ENCODE assay signal across 25 cellular contexts in genomic region chr17:82665226-82665625, GRCh38.
"Had no signal": no experiment of that assay in that cellular context is flagged by ENCODE, and none has a peak within 500 bp of the region (broad histone marks: within the 10 kb centered on the region; RNA-seq: fewer than 3 reads in every experiment).

No MANE protein-coding gene starts in this region.

- H3K4me3 ChIP-seq: esophagus muscularis mucosa, heart left ventricle, ovary, prostate gland, skin epidermis, thyroid gland had no signal

- H3K36me3 ChIP-seq: brain microvascular endothelial cell, ovary, prostate gland, thyroid gland had no signal

- H3K27me3 ChIP-seq: brain microvascular endothelial cell, esophagus muscularis mucosa, foreskin keratinocyte, heart left ventricle, ovary, thyroid gland had no signal

- H3K9me3 ChIP-seq: esophagus muscularis mucosa, heart left ventricle, ovary, prostate gland, thyroid gland had no signal

- H3K4me1 ChIP-seq: foreskin keratinocyte, prostate gland had no signal

- H3K27ac ChIP-seq: brain microvascular endothelial cell, esophagus muscularis mucosa, foreskin keratinocyte, heart left ventricle, ovary, prostate gland, skin epidermis, thyroid gland had no signal

- DNase-seq: activated CD4-positive, alpha-beta T cell treated with anti-CD3 and anti-CD28 coated beads for 36 hours; activated CD4-positive, CD25-positive, alpha-beta regulatory T cell; activated CD8-positive, alpha-beta memory T cell treated with anti-CD3 and anti-CD28 coated beads, Interleukin-2, amount 10 ng/mL, durations not matched to agents 7 days and 5 days; activated CD8-positive, alpha-beta T cell treated with anti-CD3 and anti-CD28 coated beads, Interleukin-2, amount 10 ng/mL, durations not matched to agents 7 days and 5 days; activated naive CD4-positive, alpha-beta T cell treated with Interleukin-2 at 50 U/mL for 16 hours; activated T-cell treated with anti-CD3 and anti-CD28 coated beads, Interleukin-2, amount 50 U/mL, for 48 hours; brain microvascular endothelial cell; effector CD4-positive, alpha-beta T cell; foreskin keratinocyte; immature natural killer cell; kidney; left colon; midbrain; naive thymus-derived CD8-positive, alpha-beta T cell; stimulated activated CD4-positive, alpha-beta T cell treated with anti-CD3 and anti-CD28 coated beads, Interleukin-12 subunit alpha, Interleukin-12 subunit beta, amount 100 ng/mL, for 4 hours; stimulated activated CD4-positive, alpha-beta T cell treated with anti-CD3 and anti-CD28 coated beads, Interleukin-4, amount 100 ng/mL, for 1 hour; stimulated activated naive CD8-positive, alpha-beta T cell treated with anti-CD3 and anti-CD28 coated beads, Interleukin-15, Interleukin-2, amounts not matched to agents 100 U/mL and 50 U/mL, for 24 hours; T-helper 1 cell; thyroid gland had no signal

- ATAC-seq: activated CD4-positive, alpha-beta T cell treated with anti-CD3 and anti-CD28 coated beads for 36 hours; activated CD8-positive, alpha-beta memory T cell treated with anti-CD3 and anti-CD28 coated beads, Interleukin-2, amount 10 ng/mL, durations not matched to agents 7 days and 5 days; activated CD8-positive, alpha-beta T cell treated with anti-CD3 and anti-CD28 coated beads, Interleukin-2, amount 10 ng/mL, durations not matched to agents 7 days and 5 days; foreskin keratinocyte; heart left ventricle; left colon; naive thymus-derived CD8-positive, alpha-beta T cell; sciatic nerve; stimulated activated naive CD8-positive, alpha-beta T cell treated with anti-CD3 and anti-CD28 coated beads, Interleukin-15, Interleukin-2, amounts not matched to agents 100 U/mL and 50 U/mL, for 24 hours had no signal
